Comparison of ENCODE assay signal across 9 cellular contexts in genomic region chr1:54355931-54356679, GRCh38. TPM values are rescaled to one million over a fixed set of nuclear protein-coding genes. Genes with fewer than 3 reads are reported as not detected.
DNase-seq lines count a peak whose midpoint lies in the region; FAIRE-seq and TF ChIP-seq lines count a peak whose summit lies in the region.
"Had no signal": no experiment of that assay in that cellular context is flagged by ENCODE, and none has a peak within 500 bp of the region (broad histone marks: within the 10 kb centered on the region; RNA-seq: fewer than 3 reads in every experiment).

No MANE protein-coding gene starts in this region.

- POLR2A ChIA-PET in GM10248 (lab: Yijun Ruan, JAX), result no interaction called here

- H3K4me1 Mint-ChIP-seq in activated naive CD8-positive, alpha-beta T cell treated with anti-CD3 and anti-CD28 coated beads for 36 hours, result peaks cover 82% of the 10 kb centered on the region
- peaks cover 80% of the 10 kb centered on the region for H3K4me1 Mint-ChIP-seq in nephron
- peaks cover 8% of the 10 kb centered on the region for H3K4me1 Mint-ChIP-seq in chondrocyte (ENCODE audit: low read depth)

- no peak for TF ChIP-seq CTCF in GM10248 (IDR thresholded peaks at IDR 0.05; ENCODE audit: control extremely low read depth, extremely low read depth, low read depth, missing control alignments)
- TF ChIP-seq CTCF in nephron (IDR thresholded peaks at IDR 0.05; ENCODE audit: unreplicated experiment in 3 of 3), result no peak
- TF ChIP-seq CTCF in chondrocyte (IDR thresholded peaks at IDR 0.05), result no peak

- CTCF ChIA-PET in GM10248 (lab: Yijun Ruan, JAX), result interaction anchor here (0.7 kb wide), 1 partner anchor 31 kb away, joined by 3 read pairs; no protein-coding TSS in a partner anchor

- no peak for TF ChIP-seq POLR2A in H54 (IDR thresholded peaks at IDR 0.05; ENCODE audit: low read depth, low read length)

- no peaks in the 10 kb centered on the region for H3K9me3 Mint-ChIP-seq in activated naive CD8-positive, alpha-beta T cell treated with anti-CD3 and anti-CD28 coated beads for 36 hours
- H3K9me3 Mint-ChIP-seq in nephron, result no peaks in the 10 kb centered on the region
- H3K9me3 Mint-ChIP-seq in chondrocyte (ENCODE audit: low read depth), result no peaks in the 10 kb centered on the region

- DNase-seq in GM10248 (ENCODE audit: extremely low spot score), result peak; percentile 38
- DNase-seq in HuH-7 (ENCODE audit: low spot score), result peak; percentile 45
- DNase-seq in activated naive CD8-positive, alpha-beta T cell treated with anti-CD3 and anti-CD28 coated beads for 36 hours, result no peak
- no peak for DNase-seq in H54 (ENCODE audit: insufficient read length, low spot score)
- no peak for DNase-seq in chondrocyte (ENCODE audit: low spot score)
- DNase-seq in DMS79 (lab: John Stamatoyannopoulos, UW), result no peak
- no peak for DNase-seq in activated gamma-delta T cell (lab: John Stamatoyannopoulos, UW)

- FAIRE-seq in H54 (lab: Jason Lieb, UNC), result no peak
- FAIRE-seq: endothelial cell of umbilical vein had no signal

- peak overlapping the region; percentile 82 for H3K4me3 Mint-ChIP-seq in activated naive CD8-positive, alpha-beta T cell treated with anti-CD3 and anti-CD28 coated beads for 36 hours
- H3K4me3 Mint-ChIP-seq in nephron (peak overlapping the region; percentile 26 to 51 (median 31)), chondrocyte (ENCODE audit: unreplicated experiment) (no peak overlapping the region)

- H3K36me3 Mint-ChIP-seq in activated naive CD8-positive, alpha-beta T cell treated with anti-CD3 and anti-CD28 coated beads for 36 hours, result peaks cover 9% of the 10 kb centered on the region
- H3K36me3 Mint-ChIP-seq in nephron (ENCODE audit: low read depth) (peaks cover 33% of the 10 kb centered on the region), chondrocyte (ENCODE audit: low read depth) (no peaks in the 10 kb centered on the region)

- H3K27ac Mint-ChIP-seq in activated naive CD8-positive, alpha-beta T cell treated with anti-CD3 and anti-CD28 coated beads for 36 hours, result peak overlapping the region; percentile 89
- H3K27ac Mint-ChIP-seq in nephron (peak overlapping the region; percentile 47 to 82 (median 68)), chondrocyte (ENCODE audit: unreplicated experiment) (no peak overlapping the region)

- H3K27me3 Mint-ChIP-seq in activated naive CD8-positive, alpha-beta T cell treated with anti-CD3 and anti-CD28 coated beads for 36 hours, result no peaks in the 10 kb centered on the region
- no peaks in the 10 kb centered on the region for H3K27me3 Mint-ChIP-seq in nephron (ENCODE audit: low read depth)
- H3K27me3 Mint-ChIP-seq in chondrocyte (ENCODE audit: low read depth), result no peaks in the 10 kb centered on the region

RNA-seq across cellular contexts. Expression of gene SSBP3, which starts 50.1 kb away (rescaled TPM):
- 10 to 100 TPM; 62.8 to 65.4 TPM for total RNA-seq in activated naive CD8-positive, alpha-beta T cell treated with anti-CD3 and anti-CD28 coated beads for 36 hours
- 22.0 to 41.2 TPM (median 26.2 TPM) in 3 replicates for total RNA-seq in chondrocyte

Comparison
In these comparisons a context has a peak if more than half of its experiments do, and no peak if none do; other contexts are left out.
1. DNase-seq: peak in GM10248 (single experiment) and HuH-7 (single experiment); none in activated naive CD8-positive, alpha-beta T cell treated with anti-CD3 and anti-CD28 coated beads for 36 hours (single experiment), H54 (single experiment), chondrocyte (single experiment), DMS79 (single experiment) and activated gamma-delta T cell (single experiment).